Comparison of ENCODE assay signal across 8 cellular contexts in the genomic region with DNA sequence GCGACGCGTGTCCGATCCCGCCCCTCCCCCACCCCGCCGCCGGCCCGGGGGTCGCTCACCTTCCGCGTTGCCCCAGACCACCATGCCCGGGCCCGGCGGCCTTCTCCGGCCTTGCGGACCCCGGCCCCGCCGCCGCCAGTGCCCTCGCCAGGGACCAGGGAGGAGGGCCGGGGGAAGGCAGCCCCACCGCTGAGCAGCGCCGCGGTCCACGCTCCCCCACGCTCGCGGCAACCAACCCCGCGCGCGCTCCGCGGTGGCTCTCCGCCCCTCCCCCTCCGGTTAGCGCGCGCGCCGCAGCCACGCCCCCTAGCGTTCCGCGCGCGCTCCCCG. TPM values are rescaled to one million over a fixed set of nuclear protein-coding genes. Genes with fewer than 3 reads are reported as not detected.
DNase-seq lines count a peak whose midpoint lies in the region; ATAC-seq and TF ChIP-seq lines count a peak whose summit lies in the region.

Gene REV1 (minus strand): TSS at position 260 of the 330 bp plus-strand sequence. CDS start 25,042 bp downstream, outside the sequence.

- DNase-seq in SK-MEL-5 (ENCODE audit: low read depth, low spot score) (no peak), fibroblast of pulmonary artery (ENCODE audit: low read depth) (no peak), omental fat pad (ENCODE audit: low spot score) (no peak), germinal center (ENCODE audit: low spot score) (no peak), medulla oblongata (ENCODE audit: extremely low spot score) (no peak), middle frontal gyrus (ENCODE audit: extremely low spot score, low spot score) (no peak)

- TF ChIP-seq CTCF in fibroblast of pulmonary artery (IDR thresholded peaks at IDR 0.05; ENCODE audit: low read length, missing control alignments) (no peak), omental fat pad (IDR thresholded peaks at IDR 0.05) (no peak)

- no peak for ATAC-seq in omental fat pad (ENCODE audit: low FRiP score)
- no peak for ATAC-seq in GM18498 (IDR thresholded peaks at IDR 0.05; ENCODE audit: unreplicated experiment)

- peak; percentile 68 for TF ChIP-seq POLR2A in GM18951 (IDR thresholded peaks at IDR 0.05; ENCODE audit: extremely low read depth, insufficient read depth, insufficient read length)

- peak within 1 kb of the TSS; percentile 83 for H3K4me3 ChIP-seq in fibroblast of pulmonary artery (replicated peaks; ENCODE audit: low read depth, low read length)

- in situ Hi-C loops in GM18951 (cut with MboI; ENCODE audit: low sequenced_read_pairs, unreplicated experiment), result loop anchor here (25.0 kb wide), 1 partner anchor 302 kb away; the partner anchor contains the start of genes MITD1 and MRPL30
- in situ Hi-C loops in SK-MEL-5 (cut with HindIII; ENCODE audit: low pct_unique_long_range_greater_than_20kb, low sequenced_read_pairs), result no loop called here

RNA-seq across cellular contexts. Expression of gene REV1, which starts in this region (rescaled TPM):
- 17.7 and 19.1 TPM in 2 replicates for total RNA-seq in SK-MEL-5 (2014; rRNA removed; shearing (Covaris generic))
- polyA plus RNA-seq in SK-MEL-5 (2015; cell fraction: cytosol; rRNA removed), result 9.5 and 10.2 TPM in 2 replicates
- polyA plus RNA-seq in SK-MEL-5 (2015; cell fraction: nucleus; rRNA removed), result 128 and 132 TPM in 2 replicates
- 10 to 100 TPM; 33.5 to 76.1 (median 51.5) TPM for total RNA-seq in omental fat pad
